Comparison of ENCODE assay signal across 1 cellular context in the genomic region with DNA sequence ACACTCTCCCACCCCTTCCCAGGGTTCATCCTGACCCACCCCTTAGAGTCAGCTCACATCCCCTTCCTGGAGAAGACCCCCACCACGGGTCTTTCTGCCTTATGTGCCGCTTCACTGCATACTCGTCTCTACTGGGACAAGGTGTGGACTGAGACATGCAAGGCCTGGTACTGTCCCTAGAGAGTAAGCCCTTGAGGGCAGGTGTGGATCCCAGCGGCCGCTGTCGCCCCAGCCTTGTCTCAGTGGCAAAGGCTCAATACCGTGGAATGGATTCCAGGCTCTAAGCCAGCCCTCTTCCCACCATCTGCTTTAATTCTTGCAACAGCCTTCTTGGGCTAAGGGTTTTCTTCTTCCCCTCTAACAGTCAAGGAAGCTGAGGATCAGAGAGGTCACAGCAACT.
TF ChIP-seq lines count a peak whose summit lies in the region.

No MANE protein-coding gene starts in this region.

TF ChIP-seq in GM23338, 12 proteins besides CTCF, POLR2A, EP300 and RAD21 (continued from another document):
- TF ChIP-seq, protein P1, sequence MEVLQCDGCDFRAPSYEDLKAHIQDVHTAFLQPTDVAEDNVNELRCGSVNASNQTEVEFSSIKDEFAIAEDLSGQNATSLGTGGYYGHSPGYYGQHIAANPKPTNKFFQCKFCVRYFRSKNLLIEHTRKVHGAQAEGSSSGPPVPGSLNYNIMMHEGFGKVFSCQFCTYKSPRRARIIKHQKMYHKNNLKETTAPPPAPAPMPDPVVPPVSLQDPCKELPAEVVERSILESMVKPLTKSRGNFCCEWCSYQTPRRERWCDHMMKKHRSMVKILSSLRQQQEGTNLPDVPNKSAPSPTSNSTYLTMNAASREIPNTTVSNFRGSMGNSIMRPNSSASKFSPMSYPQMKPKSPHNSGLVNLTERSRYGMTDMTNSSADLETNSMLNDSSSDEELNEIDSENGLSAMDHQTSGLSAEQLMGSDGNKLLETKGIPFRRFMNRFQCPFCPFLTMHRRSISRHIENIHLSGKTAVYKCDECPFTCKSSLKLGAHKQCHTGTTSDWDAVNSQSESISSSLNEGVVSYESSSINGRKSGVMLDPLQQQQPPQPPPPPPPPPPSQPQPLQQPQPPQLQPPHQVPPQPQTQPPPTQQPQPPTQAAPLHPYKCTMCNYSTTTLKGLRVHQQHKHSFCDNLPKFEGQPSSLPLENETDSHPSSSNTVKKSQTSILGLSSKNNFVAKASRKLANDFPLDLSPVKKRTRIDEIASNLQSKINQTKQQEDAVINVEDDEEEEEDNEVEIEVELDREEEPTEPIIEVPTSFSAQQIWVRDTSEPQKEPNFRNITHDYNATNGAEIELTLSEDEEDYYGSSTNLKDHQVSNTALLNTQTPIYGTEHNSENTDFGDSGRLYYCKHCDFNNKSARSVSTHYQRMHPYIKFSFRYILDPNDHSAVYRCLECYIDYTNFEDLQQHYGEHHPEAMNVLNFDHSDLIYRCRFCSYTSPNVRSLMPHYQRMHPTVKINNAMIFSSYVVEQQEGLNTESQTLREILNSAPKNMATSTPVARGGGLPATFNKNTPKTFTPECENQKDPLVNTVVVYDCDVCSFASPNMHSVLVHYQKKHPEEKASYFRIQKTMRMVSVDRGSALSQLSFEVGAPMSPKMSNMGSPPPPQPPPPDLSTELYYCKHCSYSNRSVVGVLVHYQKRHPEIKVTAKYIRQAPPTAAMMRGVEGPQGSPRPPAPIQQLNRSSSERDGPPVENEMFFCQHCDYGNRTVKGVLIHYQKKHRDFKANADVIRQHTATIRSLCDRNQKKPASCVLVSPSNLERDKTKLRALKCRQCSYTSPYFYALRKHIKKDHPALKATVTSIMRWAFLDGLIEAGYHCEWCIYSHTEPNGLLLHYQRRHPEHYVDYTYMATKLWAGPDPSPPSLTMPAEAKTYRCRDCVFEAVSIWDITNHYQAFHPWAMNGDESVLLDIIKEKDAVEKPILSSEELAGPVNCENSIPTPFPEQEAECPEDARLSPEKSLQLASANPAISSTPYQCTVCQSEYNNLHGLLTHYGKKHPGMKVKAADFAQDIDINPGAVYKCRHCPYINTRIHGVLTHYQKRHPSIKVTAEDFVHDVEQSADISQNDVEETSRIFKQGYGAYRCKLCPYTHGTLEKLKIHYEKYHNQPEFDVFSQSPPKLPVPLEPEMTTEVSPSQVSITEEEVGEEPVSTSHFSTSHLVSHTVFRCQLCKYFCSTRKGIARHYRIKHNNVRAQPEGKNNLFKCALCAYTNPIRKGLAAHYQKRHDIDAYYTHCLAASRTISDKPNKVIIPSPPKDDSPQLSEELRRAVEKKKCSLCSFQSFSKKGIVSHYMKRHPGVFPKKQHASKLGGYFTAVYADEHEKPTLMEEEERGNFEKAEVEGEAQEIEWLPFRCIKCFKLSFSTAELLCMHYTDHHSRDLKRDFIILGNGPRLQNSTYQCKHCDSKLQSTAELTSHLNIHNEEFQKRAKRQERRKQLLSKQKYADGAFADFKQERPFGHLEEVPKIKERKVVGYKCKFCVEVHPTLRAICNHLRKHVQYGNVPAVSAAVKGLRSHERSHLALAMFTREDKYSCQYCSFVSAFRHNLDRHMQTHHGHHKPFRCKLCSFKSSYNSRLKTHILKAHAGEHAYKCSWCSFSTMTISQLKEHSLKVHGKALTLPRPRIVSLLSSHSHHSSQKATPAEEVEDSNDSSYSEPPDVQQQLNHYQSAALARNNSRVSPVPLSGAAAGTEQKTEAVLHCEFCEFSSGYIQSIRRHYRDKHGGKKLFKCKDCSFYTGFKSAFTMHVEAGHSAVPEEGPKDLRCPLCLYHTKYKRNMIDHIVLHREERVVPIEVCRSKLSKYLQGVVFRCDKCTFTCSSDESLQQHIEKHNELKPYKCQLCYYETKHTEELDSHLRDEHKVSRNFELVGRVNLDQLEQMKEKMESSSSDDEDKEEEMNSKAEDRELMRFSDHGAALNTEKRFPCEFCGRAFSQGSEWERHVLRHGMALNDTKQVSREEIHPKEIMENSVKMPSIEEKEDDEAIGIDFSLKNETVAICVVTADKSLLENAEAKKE (CRISPR knock-in tag; IDR thresholded peaks at IDR 0.05), result no peak
- TF ChIP-seq ZNF331 (CRISPR knock-in tag; IDR thresholded peaks at IDR 0.05; ENCODE audit: low read depth) (no peak), EZH2 (IDR thresholded peaks at IDR 0.05; ENCODE audit: low read depth, unreplicated experiment) (no peak), STAT1 (IDR thresholded peaks at IDR 0.05; ENCODE audit: unreplicated experiment) (no peak)
